11 cellular contexts compared by ENCODE assay signal in the genomic region with DNA sequence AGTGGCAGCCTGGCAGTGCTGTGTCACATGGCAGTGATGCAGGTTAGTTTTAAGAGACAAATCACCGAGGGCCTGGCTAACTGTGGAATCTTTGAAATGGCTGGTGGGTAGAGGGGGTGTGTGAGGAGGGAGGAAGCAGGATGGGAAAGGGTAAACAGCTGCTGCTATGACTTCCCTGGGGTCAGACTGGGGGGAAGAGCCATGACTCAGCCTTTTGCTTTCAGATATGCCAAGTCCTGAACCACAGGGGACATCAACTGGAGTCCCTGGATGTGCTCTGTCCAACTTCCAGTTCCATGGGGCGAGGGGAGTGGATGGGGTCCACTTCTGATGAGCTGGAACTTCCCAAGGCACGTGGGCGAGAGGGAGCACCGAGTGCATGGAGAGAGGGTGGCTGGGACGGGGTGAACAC.
DNase-seq lines count a peak whose midpoint lies in the region; ATAC-seq, FAIRE-seq and TF ChIP-seq lines count a peak whose summit lies in the region.
"Had no signal": no experiment of that assay in that cellular context is flagged by ENCODE, and none has a peak within 500 bp of the region (broad histone marks: within the 10 kb centered on the region; RNA-seq: fewer than 3 reads in every experiment).

No MANE protein-coding gene starts in this region.

- H3K9ac ChIP-seq in H1 (replicated peaks in 1 of 4; ENCODE audit: extremely low read depth in 1 of 4, low read depth in 3 of 4, low read length in 3 of 4): no peak overlapping the region

- H4K20me1 ChIP-seq in H1 (replicated peaks in 1 of 2; ENCODE audit: control insufficient read depth in 1 of 2, insufficient read depth in 2 of 2, low read length in 2 of 2): no peaks in the 10 kb centered on the region

- intact Hi-C loops in ovary (cut with DNase I): no loop called here

- no peak overlapping the region for H3K23ac ChIP-seq in H1 (ENCODE audit: insufficient read length)

- ATAC-seq in HG03521 (IDR thresholded peaks at IDR 0.05; ENCODE audit: unreplicated experiment): no peak
- ATAC-seq: activated CD8-positive, alpha-beta memory T cell treated with anti-CD3 and anti-CD28 coated beads, Interleukin-2, amount 10 ng/mL, durations not matched to agents 7 days and 5 days had no signal

- no peak overlapping the region for H3K4ac ChIP-seq in H1 (replicated peaks; ENCODE audit: insufficient read length, low read depth, low read length)

- no peak overlapping the region for H2AFZ ChIP-seq in H1 (ENCODE audit: low read length)

- no peak for TF ChIP-seq RAD21 in H1 (IDR thresholded peaks at IDR 0.05 in 1 of 2, conservative IDR thresholded peaks at IDR 0.05 in 1 of 2; ENCODE audit: low read depth in 2 of 2, low read length in 2 of 2)

- POLR2A ChIA-PET in H1 (lab: Charles Lee; ENCODE audit: partially characterized antibody): interaction anchor here (0.9 to 1.8 kb wide), 2 partner anchors 43 to 138 kb away, joined by 3 to 4 read pairs; no protein-coding TSS in a partner anchor

- no peak overlapping the region for H3K27ac ChIP-seq in H1 (ENCODE audit: low read depth, low read length)
- H3K27ac ChIP-seq in ovary: peak overlapping the region; percentile 9 to 31
- H3K27ac ChIP-seq in substantia nigra (ENCODE audit: low read depth, low read length, poor library complexity, severe bottlenecking): no peak overlapping the region

- TF ChIP-seq EP300 in H1 (IDR thresholded peaks at IDR 0.05; ENCODE audit: borderline replicate concordance in 1 of 2, low read depth in 2 of 2, low read length in 2 of 2): no peak
- no peak for TF ChIP-seq EP300 in ovary (IDR thresholded peaks at IDR 0.05)

- no peak overlapping the region for H2BK20ac ChIP-seq in H1 (ENCODE audit: low read length)

- H3K9me3 ChIP-seq in H1 (ENCODE audit: insufficient read depth in 2 of 2, low read depth in 1 of 2, low read length in 1 of 2) (no peaks in the 10 kb centered on the region), ovary (no peaks in the 10 kb centered on the region)
- H3K9me3 ChIP-seq: Peyer's patch had no signal

- H3K4me1 ChIP-seq in H1 (replicated peaks in 1 of 4; ENCODE audit: control insufficient read depth in 3 of 4, insufficient read depth in 4 of 4, low read length in 3 of 4): peaks cover 3 to 17% (median 8%) of the 10 kb centered on the region in 4 experiments; a peak in 6 of 7 replicates
- peaks cover 6% of the 10 kb centered on the region for H3K4me1 ChIP-seq in ovary (ENCODE audit: insufficient read depth)

- H4K8ac ChIP-seq in H1 (ENCODE audit: extremely low read depth, insufficient read depth, low read length): no peak overlapping the region; the same call in 1 of the 2 replicates

- no peak overlapping the region for H3K56ac ChIP-seq in H1 (replicated peaks; ENCODE audit: insufficient read length, low read depth, low read length)

- H3K27me3 ChIP-seq in H1 (replicated peaks in 1 of 4; ENCODE audit: control insufficient read depth in 3 of 4, extremely low read depth in 1 of 4, insufficient read depth in 3 of 4, low read length in 3 of 4) (no peaks in the 10 kb centered on the region), ovary (no peaks in the 10 kb centered on the region)
- H3K27me3 ChIP-seq: Peyer's patch had no signal

- H3K36me3 ChIP-seq in H1 (ENCODE audit: control insufficient read depth in 2 of 4, insufficient read depth in 4 of 4, low read length in 3 of 4) (no peaks in the 10 kb centered on the region), ovary (no peaks in the 10 kb centered on the region)
- H3K36me3 ChIP-seq: Peyer's patch had no signal

- H2BK5ac ChIP-seq in H1 (ENCODE audit: low read depth, low read length): no peak overlapping the region

- no peak overlapping the region for H2BK120ac ChIP-seq in H1 (replicated peaks; ENCODE audit: low read depth, low read length)

- no peak overlapping the region for H2BK15ac ChIP-seq in H1 (ENCODE audit: low read length)

- H3K4me3 ChIP-seq in NB4 (ENCODE audit: low read depth, low read length): no peak overlapping the region
- H3K4me3 ChIP-seq in H1 (ENCODE audit: extremely low read depth in 1 of 4, insufficient read depth in 2 of 4, low read depth in 3 of 4, low read length in 4 of 4): no peak overlapping the region
- H3K4me3 ChIP-seq in ovary: no peak overlapping the region
- H3K4me3 ChIP-seq: Peyer's patch had no signal

- H3K79me1 ChIP-seq in H1 (ENCODE audit: low read depth, low read length): no peaks in the 10 kb centered on the region

- H4K91ac ChIP-seq in H1 (replicated peaks; ENCODE audit: insufficient read length, low read length): no peak overlapping the region

- TF ChIP-seq POLR2A in NB4 (IDR thresholded peaks at IDR 0.05; ENCODE audit: extremely low read depth, insufficient read length): no peak
- TF ChIP-seq POLR2A in H1 (IDR thresholded peaks at IDR 0.05; ENCODE audit: control extremely low read depth in 1 of 2, low read depth in 2 of 2, low read length in 2 of 2): no peak
- no peak for TF ChIP-seq POLR2A in ovary (IDR thresholded peaks at IDR 0.05)

- H4K5ac ChIP-seq in H1 (ENCODE audit: insufficient read length, low read depth, low read length): no peak overlapping the region

- H3K14ac ChIP-seq in H1 (ENCODE audit: insufficient read length): no peak overlapping the region

- H3K23me2 ChIP-seq in H1 (ENCODE audit: low read depth, low read length): no peaks in the 10 kb centered on the region

- CTCF ChIA-PET in H1 (lab: Charles Lee; ENCODE audit: partially characterized antibody): interaction anchor here (0.8 to 2.7 kb wide), 15 partner anchors 7 to 249 kb away, joined by 3 to 19 read pairs (median 5); no protein-coding TSS in a partner anchor

- WGBS in H1 (ENCODE audit: extremely low coverage in 1 of 2, insufficient coverage in 1 of 2, insufficient read length in 1 of 2, insufficient replicate concordance in 2 of 2, low coverage in 1 of 2, low lambda C conversion rate in 2 of 2, missing lambda C conversion rate in 1 of 2), 2 experiments: 91% methylated on average over 6 of the region's 6 CpGs; no CpG with 5 or more reads in 1 of the 2 experiments
- WGBS in ovary, 3 donors: 12 to 29% (median 24%) methylated on average over 6 of the region's 6 CpGs

- H3K79me2 ChIP-seq in H1 (ENCODE audit: control insufficient read depth in 1 of 2, insufficient read depth in 2 of 2, low read length in 2 of 2): no peaks in the 10 kb centered on the region

- DNase-seq in ELR (ENCODE audit: low read depth): peak; percentile 35
- peak; percentile 43 for DNase-seq in NB4 (ENCODE audit: low read depth)
- no peak for DNase-seq in H1 (ENCODE audit: low read depth in 1 of 2, low spot score in 2 of 2)
- DNase-seq in ovary: peak in 3 of 5 donors; percentile 26 to 48 (median 34)
- no peak for DNase-seq in Ammon's horn (ENCODE audit: low spot score)
- DNase-seq in substantia nigra (lab: John Stamatoyannopoulos, UW): no peak
- DNase-seq in activated CD4-positive, alpha-beta T cell treated with anti-CD3 and anti-CD28 coated beads, Interleukin-2, amount 50 U/mL, for 1 hour: no peak
- DNase-seq: activated CD8-positive, alpha-beta memory T cell treated with anti-CD3 and anti-CD28 coated beads, Interleukin-2, amount 10 ng/mL, durations not matched to agents 7 days and 5 days; MM.1S; Peyer's patch had no signal

- no peak overlapping the region for H3K18ac ChIP-seq in H1 (ENCODE audit: extremely low read depth, low read length)

- no peak overlapping the region; a peak in 1 of 4 replicates for H3K4me2 ChIP-seq in H1 (ENCODE audit: insufficient read depth in 1 of 2, low read depth in 2 of 2, low read length in 2 of 2)

- FAIRE-seq in H1 (lab: Jason Lieb, UNC): no peak

- H2AK5ac ChIP-seq in H1 (ENCODE audit: low read depth, low read length): no peak overlapping the region

- no peak for TF ChIP-seq CTCF in NB4 (IDR thresholded peaks at IDR 0.05; ENCODE audit: low read depth, low read length)
- TF ChIP-seq CTCF in H1 (IDR thresholded peaks at IDR 0.05; ENCODE audit: control extremely low read depth in 1 of 3, insufficient read depth in 1 of 3, low read depth in 1 of 3, low read length in 3 of 3): no peak
- no peak for TF ChIP-seq CTCF in ovary (IDR thresholded peaks at IDR 0.05)

- H2BK12ac ChIP-seq in H1 (ENCODE audit: low read depth, low read length): peak overlapping the region; percentile 95

TF ChIP-seq in H1, 55 proteins besides CTCF, POLR2A, EP300 and RAD21:
- no peak for TF ChIP-seq HDAC2 (IDR thresholded peaks at IDR 0.05; ENCODE audit: borderline replicate concordance in 1 of 2, low read depth in 2 of 2, low read length in 2 of 2)
- TF ChIP-seq POU5F1 (IDR thresholded peaks at IDR 0.05; ENCODE audit: low read depth, low read length): no peak
- peak; percentile 52; the same call in 1 of the 2 replicates for TF ChIP-seq MAFK (IDR thresholded peaks at IDR 0.05; ENCODE audit: low read depth, low read length)
- TF ChIP-seq BACH1 (IDR thresholded peaks at IDR 0.05; ENCODE audit: low read length): peak; percentile 87
- TF ChIP-seq SIX5 (IDR thresholded peaks at IDR 0.05; ENCODE audit: low read depth, low read length): no peak

Comparison
In these comparisons a context has a peak if more than half of its experiments do, and no peak if none do; other contexts are left out.
1. DNase-seq: peak in ELR (single experiment), NB4 (single experiment) and ovary (3 of 5); none in H1 (0 of 2), Ammon's horn (single experiment), substantia nigra (0 of 49) and activated CD4-positive, alpha-beta T cell treated with anti-CD3 and anti-CD28 coated beads, Interleukin-2, amount 50 U/mL, for 1 hour (single experiment).
2. H3K27ac ChIP-seq: peak in ovary (2 of 2); none in H1 (single experiment) and substantia nigra (single experiment).